In the genomic region with DNA sequence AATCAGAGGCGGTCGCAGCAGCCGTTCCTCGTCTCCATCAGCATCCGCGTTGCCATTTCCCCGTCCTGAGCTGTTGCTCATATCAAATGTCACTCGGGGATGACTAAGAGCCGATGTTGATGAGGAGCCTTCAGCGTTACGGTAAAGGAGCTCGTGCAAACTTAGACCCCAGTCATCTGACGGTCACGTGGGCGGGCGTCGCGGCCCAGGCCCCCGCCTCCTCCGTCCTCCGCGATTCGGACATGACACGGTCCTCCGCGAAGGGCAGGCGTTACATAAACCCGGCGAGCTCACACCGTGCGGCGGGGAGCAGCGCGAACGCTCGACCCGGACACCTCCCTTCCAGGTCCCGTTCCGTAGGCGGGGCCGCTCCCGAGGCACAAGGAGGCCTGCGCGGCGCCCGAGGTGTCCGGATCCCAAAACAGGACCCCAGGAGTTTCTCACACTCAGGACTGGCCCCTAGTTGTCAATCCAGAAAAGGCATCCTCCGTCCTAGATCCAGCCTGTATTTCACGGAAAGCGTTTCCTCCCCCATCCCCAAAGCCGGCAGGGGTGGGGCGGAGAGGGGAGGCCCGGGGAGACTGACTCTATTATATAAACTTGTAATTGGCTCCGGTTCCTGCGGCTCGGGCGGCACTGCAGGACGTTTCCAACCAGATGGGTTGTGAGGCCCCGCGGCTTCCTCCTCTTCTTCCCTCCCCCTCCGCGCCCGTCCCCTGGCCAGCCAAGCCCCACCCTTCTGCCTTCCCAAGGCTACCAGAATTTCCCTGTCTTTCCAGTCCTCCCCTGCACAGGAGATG, we compare ENCODE assay signal across 8 cellular contexts.
DNase-seq lines count a peak whose midpoint lies in the region; ATAC-seq, FAIRE-seq and TF ChIP-seq lines count a peak whose summit lies in the region.

No MANE protein-coding gene starts in this region.

- no peak for FAIRE-seq in HepG2 (lab: Jason Lieb, UNC)

- ATAC-seq in HepG2 = peak; percentile 65
- no peak for ATAC-seq in GM21515 (IDR thresholded peaks at IDR 0.05; ENCODE audit: unreplicated experiment)

- peak overlapping the region; percentile 53 for H3K4me2 ChIP-seq in HepG2 (ENCODE audit: low read depth, low read length)

- TF ChIP-seq POLR2A in HepG2 (IDR thresholded peaks at IDR 0.05; ENCODE audit: insufficient read depth in 1 of 2, low read depth in 2 of 2, low read length in 2 of 2) = no peak

- in situ Hi-C loops in HepG2 (cut with HindIII; ENCODE audit: extremely low pct_ligation_motif_present, low pct_unique_long_range_greater_than_20kb) = no loop called here

- TF ChIP-seq EP300 in HepG2 (IDR thresholded peaks at IDR 0.05; ENCODE audit: low read depth in 2 of 2, low read length in 2 of 2) (no peak), HepG2 (CRISPR knock-in tag; IDR thresholded peaks at IDR 0.05; ENCODE audit: borderline replicate concordance) (no peak)

- H3K9ac ChIP-seq in HepG2 (ENCODE audit: insufficient read depth, low read depth, low read length) = no peak overlapping the region

- BruUV-seq in HepG2 (replicated peaks; lab: Mats Ljungman, UMichigan) = no TSS peak

- POLR2A ChIA-PET in HepG2 (lab: Yijun Ruan, JAX) = no interaction called here

- no peaks in the 10 kb centered on the region for H3K36me3 ChIP-seq in HepG2 (replicated peaks in 1 of 2; ENCODE audit: control insufficient read depth in 1 of 2, insufficient read depth in 2 of 2, low read length in 2 of 2)

- DNase-seq in NCI-H2227 (lab: John Stamatoyannopoulos, UW; ENCODE audit: unreplicated experiment) = peak; percentile 3
- DNase-seq in NCI-H2227 treated with DMSO at 0.1 percent for 48 hours (lab: John Stamatoyannopoulos, UW) = no peak
- DNase-seq in activated CD4-positive, alpha-beta T cell treated with anti-CD3 and anti-CD28 coated beads for 4 hours = peak; percentile 42 to 47
- DNase-seq in dermis blood vessel endothelial cell = peak; percentile 51
- DNase-seq in HepG2 (ENCODE audit: low spot score) = no peak
- DNase-seq in stimulated activated CD4-positive, alpha-beta T cell treated with anti-CD3 and anti-CD28 coated beads, Interleukin-1b, Interleukin-23, amount 100 ng/mL, for 48 hours = peak; percentile 72
- no peak for DNase-seq in effector CD4-positive, alpha-beta T cell

- no peak overlapping the region for H3K27ac ChIP-seq in HepG2 (ENCODE audit: extremely low read length, insufficient read depth, low read length)

- no peaks in the 10 kb centered on the region for H3K9me3 ChIP-seq in HepG2 (ENCODE audit: low read length)

- 41% methylated on average over 38 of the region's 63 CpGs for WGBS in HepG2 (ENCODE audit: low lambda C conversion rate)

- no peaks in the 10 kb centered on the region; the same call in 1 of the 2 replicates for H4K20me1 ChIP-seq in HepG2 (ENCODE audit: insufficient read depth, low read length)

- CTCF ChIA-PET in HepG2 (lab: Yijun Ruan, JAX; ENCODE audit: low intra/inter-chr PET ratio, low total read pairs) = no interaction called here

- H3K27me3 ChIP-seq in HepG2 (ENCODE audit: control insufficient read depth in 1 of 2, insufficient read depth in 2 of 2, low read length in 2 of 2) = peaks cover 4 to 66% of the 10 kb centered on the region in 2 experiments

- intact Hi-C loops in HepG2 (cut with micrococcal nuclease; ENCODE audit: unreplicated experiment) = no loop called here

- H3K79me2 ChIP-seq in HepG2 (ENCODE audit: insufficient read depth, low read length) = no peaks in the 10 kb centered on the region

- TF ChIP-seq RAD21 in HepG2 (CRISPR knock-in tag; IDR thresholded peaks at IDR 0.05) = no peak

- TF ChIP-seq CTCF in HepG2 (CRISPR knock-in tag; IDR thresholded peaks at IDR 0.05) = no peak

- no peak overlapping the region for H2AFZ ChIP-seq in HepG2 (ENCODE audit: low read length)

- peak overlapping the region in 2 of 3 experiments; percentile 26 to 41; a peak in 3 of 6 replicates for H3K4me3 ChIP-seq in HepG2 (replicated peaks in 1 of 3; ENCODE audit: insufficient read depth in 1 of 3, low read depth in 2 of 3, low read length in 3 of 3)

- H3K4me1 ChIP-seq in HepG2 (ENCODE audit: insufficient read depth, low read length) = no peaks in the 10 kb centered on the region

TF ChIP-seq in HepG2, 621 proteins besides CTCF, POLR2A, EP300 and RAD21 (continues in another document):
- TF ChIP-seq ZNF761 (CRISPR knock-in tag; conservative IDR thresholded peaks at IDR 0.05) (no peak), RBM39 (IDR thresholded peaks at IDR 0.05; ENCODE audit: low read depth, low read length, poor library complexity, severe bottlenecking) (no peak), RNF2 (conservative IDR thresholded peaks at IDR 0.05; ENCODE audit: low read depth) (0 out of 2 replicates have a peak, but pooled peaks have one; percentile 29), PHF20 (CRISPR knock-in tag; IDR thresholded peaks at IDR 0.05) (no peak), ZNF713 (CRISPR knock-in tag; IDR thresholded peaks at IDR 0.05) (no peak), ZNF446 (CRISPR knock-in tag; IDR thresholded peaks at IDR 0.05) (no peak), ZC3H13 (CRISPR knock-in tag; IDR thresholded peaks at IDR 0.05) (no peak), ZNF7 (CRISPR knock-in tag; IDR thresholded peaks at IDR 0.05) (no peak), ZNF737 (CRISPR knock-in tag; IDR thresholded peaks at IDR 0.05; ENCODE audit: borderline replicate concordance) (no peak), ZNF235 (CRISPR knock-in tag; IDR thresholded peaks at IDR 0.05; ENCODE audit: borderline replicate concordance) (no peak), SMAD1 (CRISPR knock-in tag; IDR thresholded peaks at IDR 0.05; ENCODE audit: borderline replicate concordance, low read depth) (no peak), ZBTB33 (CRISPR knock-in tag; IDR thresholded peaks at IDR 0.05) (peak; percentile 68; the same call in 1 of the 2 replicates), ZNF687 (CRISPR knock-in tag; IDR thresholded peaks at IDR 0.05) (peak; percentile 32; the same call in 1 of the 2 replicates), BATF2 (CRISPR knock-in tag; IDR thresholded peaks at IDR 0.05) (no peak), NR3C1 (CRISPR knock-in tag; IDR thresholded peaks at IDR 0.05) (no peak)
- TF ChIP-seq, protein P1, sequence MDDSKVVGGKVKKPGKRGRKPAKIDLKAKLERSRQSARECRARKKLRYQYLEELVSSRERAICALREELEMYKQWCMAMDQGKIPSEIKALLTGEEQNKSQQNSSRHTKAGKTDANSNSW (CRISPR knock-in tag; IDR thresholded peaks at IDR 0.05; ENCODE audit: borderline replicate concordance) = no peak

Comparison
In these comparisons a context has a peak if more than half of its experiments do, and no peak if none do; other contexts are left out.
1. DNase-seq: peak in NCI-H2227 (single experiment), activated CD4-positive, alpha-beta T cell treated with anti-CD3 and anti-CD28 coated beads for 4 hours (2 of 2), dermis blood vessel endothelial cell (single experiment) and stimulated activated CD4-positive, alpha-beta T cell treated with anti-CD3 and anti-CD28 coated beads, Interleukin-1b, Interleukin-23, amount 100 ng/mL, for 48 hours (single experiment); none in NCI-H2227 treated with DMSO at 0.1 percent for 48 hours (single experiment), HepG2 (single experiment) and effector CD4-positive, alpha-beta T cell (single experiment).